In genomic region chr6:150443621-150444020, GRCh38 we compare ENCODE assay signal across 17 cellular contexts.
DNase-seq lines count a peak whose midpoint lies in the region; ATAC-seq, FAIRE-seq and TF ChIP-seq lines count a peak whose summit lies in the region.
"Had no signal": no experiment of that assay in that cellular context is flagged by ENCODE, and none has a peak within 500 bp of the region (broad histone marks: within the 10 kb centered on the region; RNA-seq: fewer than 3 reads in every experiment).

No MANE protein-coding gene starts in this region.

- H3K4ac ChIP-seq in H1 (replicated peaks; ENCODE audit: insufficient read length, low read depth, low read length): no peak overlapping the region

- H3K23ac ChIP-seq in H1 (ENCODE audit: insufficient read length): no peak overlapping the region

- H2BK120ac ChIP-seq in H1 (replicated peaks; ENCODE audit: low read depth, low read length): no peak overlapping the region

- H3K79me1 ChIP-seq in H1 (ENCODE audit: low read depth, low read length): no peaks in the 10 kb centered on the region

- WGBS in H1 (ENCODE audit: extremely low coverage in 1 of 2, insufficient coverage in 1 of 2, insufficient read length in 1 of 2, insufficient replicate concordance in 2 of 2, low coverage in 1 of 2, low lambda C conversion rate in 2 of 2, missing lambda C conversion rate in 1 of 2), 2 experiments: 65% methylated on average over 4 of the region's 5 CpGs; no CpG with 5 or more reads in 1 of the 2 experiments
- 35% methylated on average over 4 of the region's 5 CpGs for WGBS in suprapubic skin

- H2BK5ac ChIP-seq in H1 (ENCODE audit: low read depth, low read length): no peak overlapping the region

- H3K23me2 ChIP-seq in H1 (ENCODE audit: low read depth, low read length): no peaks in the 10 kb centered on the region

- no peaks in the 10 kb centered on the region for H3K79me2 ChIP-seq in H1 (ENCODE audit: control insufficient read depth in 1 of 2, insufficient read depth in 2 of 2, low read length in 2 of 2)

- no peak overlapping the region for H3K4me2 ChIP-seq in H1 (ENCODE audit: insufficient read depth in 1 of 2, low read depth in 2 of 2, low read length in 2 of 2)

- H2BK15ac ChIP-seq in H1 (ENCODE audit: low read length): no peak overlapping the region

- POLR2A ChIA-PET in H1 (lab: Charles Lee; ENCODE audit: partially characterized antibody): no interaction called here

- H3K27ac ChIP-seq in H1 (ENCODE audit: low read depth, low read length): no peak overlapping the region
- H3K27ac ChIP-seq in suprapubic skin: peak overlapping the region; percentile 15
- H3K27ac ChIP-seq in Peyer's patch: no peak overlapping the region
- H3K27ac ChIP-seq: C4-2B had no signal

- H3K4me1 ChIP-seq in H1 (replicated peaks in 1 of 4; ENCODE audit: control insufficient read depth in 3 of 4, insufficient read depth in 4 of 4, low read length in 3 of 4) (no peaks in the 10 kb centered on the region), suprapubic skin (peaks cover 3% of the 10 kb centered on the region), Peyer's patch (no peaks in the 10 kb centered on the region)
- H3K4me1 ChIP-seq: BE2C, HAP-1 had no signal

- no peak overlapping the region for H3K14ac ChIP-seq in H1 (ENCODE audit: insufficient read length)

- peak overlapping the region; percentile 66; the same call in 1 of the 2 replicates for H4K8ac ChIP-seq in H1 (ENCODE audit: extremely low read depth, insufficient read depth, low read length)

- TF ChIP-seq CTCF in H1 (IDR thresholded peaks at IDR 0.05; ENCODE audit: control extremely low read depth in 1 of 3, insufficient read depth in 1 of 3, low read depth in 1 of 3, low read length in 3 of 3) (no peak), suprapubic skin (IDR thresholded peaks at IDR 0.05) (no peak), Peyer's patch (IDR thresholded peaks at IDR 0.05) (no peak)

- H2AFZ ChIP-seq in H1 (ENCODE audit: low read length): no peak overlapping the region

- H3K27me3 ChIP-seq in H1 (replicated peaks in 1 of 4; ENCODE audit: control insufficient read depth in 3 of 4, extremely low read depth in 1 of 4, insufficient read depth in 3 of 4, low read length in 3 of 4) (no peaks in the 10 kb centered on the region), suprapubic skin (no peaks in the 10 kb centered on the region), Peyer's patch (no peaks in the 10 kb centered on the region)
- H3K27me3 ChIP-seq: BE2C had no signal

- H3K36me3 ChIP-seq in H1 (ENCODE audit: control insufficient read depth in 2 of 4, insufficient read depth in 4 of 4, low read length in 3 of 4): no peaks in the 10 kb centered on the region
- H3K36me3 ChIP-seq in suprapubic skin: no peaks in the 10 kb centered on the region
- H3K36me3 ChIP-seq in Peyer's patch: no peaks in the 10 kb centered on the region
- H3K36me3 ChIP-seq: BE2C, HAP-1 had no signal

- no peak overlapping the region for H3K9ac ChIP-seq in H1 (replicated peaks in 1 of 4; ENCODE audit: extremely low read depth in 1 of 4, low read depth in 3 of 4, low read length in 3 of 4)

- no peak overlapping the region for H4K91ac ChIP-seq in H1 (replicated peaks; ENCODE audit: insufficient read length, low read length)

- ATAC-seq in GM21619 (IDR thresholded peaks at IDR 0.05; ENCODE audit: unreplicated experiment): no peak

- CTCF ChIA-PET in H1 (lab: Charles Lee; ENCODE audit: partially characterized antibody): interaction anchor here (0.6 to 1.7 kb wide), 3 partner anchors 8 to 242 kb away, joined by 3 read pairs; no protein-coding TSS in a partner anchor

- H3K56ac ChIP-seq in H1 (replicated peaks; ENCODE audit: insufficient read length, low read depth, low read length): no peak overlapping the region

- no peak for TF ChIP-seq RAD21 in H1 (IDR thresholded peaks at IDR 0.05 in 1 of 2, conservative IDR thresholded peaks at IDR 0.05 in 1 of 2; ENCODE audit: low read depth in 2 of 2, low read length in 2 of 2)

- H4K20me1 ChIP-seq in H1 (replicated peaks in 1 of 2; ENCODE audit: control insufficient read depth in 1 of 2, insufficient read depth in 2 of 2, low read length in 2 of 2): no peaks in the 10 kb centered on the region

- no peak overlapping the region for H2BK20ac ChIP-seq in H1 (ENCODE audit: low read length)

- H2AK5ac ChIP-seq in H1 (ENCODE audit: low read depth, low read length): no peak overlapping the region

- DNase-seq in AG20443 (ENCODE audit: low spot score): peak; percentile 22
- DNase-seq in H1 (ENCODE audit: low read depth in 1 of 2, low spot score in 2 of 2): no peak
- peak; percentile 26 for DNase-seq in foreskin melanocyte
- DNase-seq in suprapubic skin (ENCODE audit: low spot score in 2 of 2): peak; percentile 86 to 89
- no peak for DNase-seq in Peyer's patch
- no peak for DNase-seq in DMS53 (lab: John Stamatoyannopoulos, UW)
- DNase-seq: ACHN; BE2C; CD4-positive, alpha-beta memory T cell; DMS79 treated with DMSO at 0.1 percent for 48 hours; EL; GOT3; IMR-90 had no signal

- H3K4me3 ChIP-seq in H1 (ENCODE audit: extremely low read depth in 1 of 4, insufficient read depth in 2 of 4, low read depth in 3 of 4, low read length in 4 of 4) (no peak overlapping the region), suprapubic skin (no peak overlapping the region), Peyer's patch (no peak overlapping the region)
- H3K4me3 ChIP-seq: HAP-1 had no signal

- H3K18ac ChIP-seq in H1 (ENCODE audit: extremely low read depth, low read length): no peak overlapping the region

- FAIRE-seq in H1 (lab: Jason Lieb, UNC): no peak
- FAIRE-seq: G401.6 had no signal

- TF ChIP-seq EP300 in H1 (IDR thresholded peaks at IDR 0.05; ENCODE audit: borderline replicate concordance in 1 of 2, low read depth in 2 of 2, low read length in 2 of 2): no peak
- no peak for TF ChIP-seq EP300 in suprapubic skin (IDR thresholded peaks at IDR 0.05)

- TF ChIP-seq POLR2A in H1 (IDR thresholded peaks at IDR 0.05; ENCODE audit: control extremely low read depth in 1 of 2, low read depth in 2 of 2, low read length in 2 of 2) (no peak), suprapubic skin (IDR thresholded peaks at IDR 0.05) (no peak), Peyer's patch (IDR thresholded peaks at IDR 0.05) (no peak)

- H3K9me3 ChIP-seq in H1 (ENCODE audit: insufficient read depth in 2 of 2, low read depth in 1 of 2, low read length in 1 of 2) (no peaks in the 10 kb centered on the region), suprapubic skin (no peaks in the 10 kb centered on the region), Peyer's patch (no peaks in the 10 kb centered on the region)
- H3K9me3 ChIP-seq: BE2C, HAP-1 had no signal

- H2BK12ac ChIP-seq in H1 (ENCODE audit: low read depth, low read length): no peak overlapping the region

- H4K5ac ChIP-seq in H1 (ENCODE audit: insufficient read length, low read depth, low read length): no peak overlapping the region

TF ChIP-seq in H1, 55 proteins besides CTCF, POLR2A, EP300 and RAD21:
- TF ChIP-seq GABPA (IDR thresholded peaks at IDR 0.05; ENCODE audit: borderline replicate concordance, insufficient read depth, low read length) (no peak), EZH2 (IDR thresholded peaks at IDR 0.05; ENCODE audit: low read depth, low read length, severe bottlenecking) (no peak), SIRT6 (IDR thresholded peaks at IDR 0.05; ENCODE audit: low read length) (no peak), YY1 (IDR thresholded peaks at IDR 0.05; ENCODE audit: low read depth, low read length) (no peak), TCF12 (IDR thresholded peaks at IDR 0.05; ENCODE audit: low read depth, low read length) (no peak), RFX5 (IDR thresholded peaks at IDR 0.05; ENCODE audit: borderline replicate concordance, low read depth, low read length) (no peak), PHF8 (conservative IDR thresholded peaks at IDR 0.05; ENCODE audit: low read depth, low read length) (no peak), SIN3A (conservative IDR thresholded peaks at IDR 0.05 in 1 of 2, IDR thresholded peaks at IDR 0.05 in 1 of 2; ENCODE audit: low read depth in 1 of 2, low read length in 2 of 2) (no peak)

Comparison
In these comparisons a context has a peak if more than half of its experiments do, and no peak if none do; other contexts are left out.
1. DNase-seq: peak in AG20443 (single experiment), foreskin melanocyte (single experiment) and suprapubic skin (2 of 2); none in H1 (0 of 2), Peyer's patch (0 of 3) and DMS53 (single experiment).